In genomic region chr1:23274134-23274505, GRCh38 we compare ENCODE assay signal across 29 cellular contexts. TPM values are rescaled to one million over a fixed set of nuclear protein-coding genes. Genes with fewer than 3 reads are reported as not detected.
"Had no signal": no experiment of that assay in that cellular context is flagged by ENCODE, and none has a peak within 500 bp of the region (broad histone marks: within the 10 kb centered on the region; RNA-seq: fewer than 3 reads in every experiment).

No MANE protein-coding gene starts in this region.

- H3K4me3 Mint-ChIP-seq: mesothelial cell of epicardium; naive B cell; natural killer cell; nephron progenitor cell; neural progenitor cell; stimulated activated memory B cell treated with anti-CD40 and anti-IgM and Interleukin-4, amounts not matched to agents 10 μg/mL and 1 μg/mL and 100 μg/mL, for 72 hours; stimulated activated naive CD8-positive, alpha-beta T cell treated with anti-CD3 and anti-CD28 coated beads, Interleukin-15, amount 100 ng/mL, for 72 hours had no signal

- H3K9me3 ChIP-seq: left ventricle myocardium inferior, neutrophil, ovary, right atrium auricular region, right lobe of liver, tibial nerve, upper lobe of right lung had no signal

- H3K27me3 ChIP-seq: neural progenitor cell, ovary, right atrium auricular region, right lobe of liver had no signal

- H3K4me1 Mint-ChIP-seq: naive B cell; natural killer cell; nephron progenitor cell; stimulated activated memory B cell treated with anti-CD40 and anti-IgM and Interleukin-4, amounts not matched to agents 10 μg/mL and 1 μg/mL and 100 μg/mL, for 72 hours; stimulated activated naive CD8-positive, alpha-beta T cell treated with anti-CD3 and anti-CD28 coated beads, Interleukin-15, amount 100 ng/mL, for 72 hours had no signal

- H3K27ac ChIP-seq: left ventricle myocardium inferior, neural progenitor cell, neutrophil, ovary, right atrium auricular region, right lobe of liver, tibial nerve, upper lobe of right lung had no signal

- H3K9me3 Mint-ChIP-seq: mesothelial cell of epicardium; naive B cell; natural killer cell; nephron progenitor cell; neural progenitor cell; stimulated activated memory B cell treated with anti-CD40 and anti-IgM and Interleukin-4, amounts not matched to agents 10 μg/mL and 1 μg/mL and 100 μg/mL, for 72 hours; stimulated activated naive CD8-positive, alpha-beta T cell treated with anti-CD3 and anti-CD28 coated beads, Interleukin-15, amount 100 ng/mL, for 72 hours had no signal

- H3K27ac Mint-ChIP-seq: mesothelial cell of epicardium; natural killer cell; nephron progenitor cell; neural progenitor cell; progenitor cell of endocrine pancreas; stimulated activated memory B cell treated with anti-CD40 and anti-IgM and Interleukin-4, amounts not matched to agents 10 μg/mL and 1 μg/mL and 100 μg/mL, for 72 hours; stimulated activated naive CD8-positive, alpha-beta T cell treated with anti-CD3 and anti-CD28 coated beads, Interleukin-15, amount 100 ng/mL, for 72 hours had no signal

- H3K4me1 ChIP-seq: left ventricle myocardium inferior, neural progenitor cell, right lobe of liver, tibial nerve, upper lobe of right lung had no signal

- H3K36me3 ChIP-seq: left ventricle myocardium inferior, neural progenitor cell, neutrophil, ovary, right atrium auricular region, right lobe of liver, tibial nerve, upper lobe of right lung had no signal

- ATAC-seq: natural killer cell; stimulated activated memory B cell treated with anti-CD40 and anti-IgM and Interleukin-4, amounts not matched to agents 10 μg/mL and 1 μg/mL and 100 μg/mL, for 72 hours; stimulated activated naive CD8-positive, alpha-beta T cell treated with anti-CD3 and anti-CD28 coated beads, Interleukin-15, amount 100 ng/mL, for 72 hours; upper lobe of right lung had no signal

- H3K4me3 ChIP-seq: left ventricle myocardium inferior, lung, neural progenitor cell, ovary, right atrium auricular region, right lobe of liver, smooth muscle cell, tibial nerve, upper lobe of right lung had no signal

- H3K9ac ChIP-seq: neural progenitor cell had no signal

- H3K4me2 ChIP-seq: neural progenitor cell, smooth muscle cell had no signal

- FAIRE-seq: urothelium cell line had no signal

- H3K27me3 Mint-ChIP-seq: progenitor cell of endocrine pancreas had no signal

- DNase-seq: islet precursor cell; left ventricle myocardium inferior; mesendoderm; naive B cell; natural killer cell; nephron progenitor cell; occipital lobe; stimulated activated CD4-positive, alpha-beta T cell treated with anti-CD3 and anti-CD28 coated beads, Interleukin-1b, Interleukin-23, amount 100 ng/mL, for 48 hours; stimulated activated CD4-positive, alpha-beta T cell treated with anti-CD3 and anti-CD28 coated beads, Interleukin-2, amount 100 ng/mL, for 48 hours; stimulated activated CD4-positive, alpha-beta T cell treated with anti-CD3 and anti-CD28 coated beads, Interleukin-4, amount 100 ng/mL, for 4 hours; stimulated activated CD8-positive, alpha-beta memory T cell treated with anti-CD3 and anti-CD28 coated beads, Interleukin-4, amount 100 ng/mL, for 48 hours; stimulated activated naive CD4-positive, alpha-beta T cell treated with Interleukin-2 at 50 U/mL for 16 hours; stimulated activated naive CD8-positive, alpha-beta T cell treated with anti-CD3 and anti-CD28 coated beads, Interleukin-15, amount 100 ng/mL, for 72 hours; upper lobe of right lung had no signal

- H2AFZ ChIP-seq: neural progenitor cell had no signal

- H3K36me3 Mint-ChIP-seq: mesothelial cell of epicardium, naive B cell, natural killer cell, neural progenitor cell had no signal

RNA-seq across cellular contexts. Expression of gene HTR1D, which starts 56.8 kb away (rescaled TPM):
- total RNA-seq: lower leg skin, mononuclear cell, natural killer cell, occipital lobe, right atrium auricular region, right lobe of liver, skeletal muscle tissue had no signal
